Comparison of ENCODE assay signal across 12 cellular contexts in the genomic region with DNA sequence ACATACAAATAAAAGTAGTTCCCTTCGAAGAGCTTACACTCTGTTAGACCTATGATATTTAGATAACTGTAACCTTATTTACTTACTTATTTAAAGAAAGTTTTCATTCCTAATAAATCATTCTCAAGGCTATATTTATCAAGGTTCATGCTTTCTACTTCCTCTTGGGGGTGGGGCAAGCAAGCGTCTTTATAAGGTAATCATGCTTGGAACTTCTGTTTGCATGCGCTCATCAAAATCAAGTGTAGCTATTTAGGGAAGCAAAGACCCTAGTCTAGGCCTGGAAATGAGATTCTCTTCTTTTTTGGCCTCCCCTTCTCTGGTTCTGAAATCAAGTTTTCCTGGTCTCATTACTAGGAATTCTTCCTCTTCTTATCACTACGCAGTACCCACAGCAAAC. TPM values are rescaled to one million over a fixed set of nuclear protein-coding genes. Genes with fewer than 3 reads are reported as not detected.
DNase-seq lines count a peak whose midpoint lies in the region; ATAC-seq and TF ChIP-seq lines count a peak whose summit lies in the region.
"Had no signal": no experiment of that assay in that cellular context is flagged by ENCODE, and none has a peak within 500 bp of the region (broad histone marks: within the 10 kb centered on the region; RNA-seq: fewer than 3 reads in every experiment).

No MANE protein-coding gene starts in this region.

- no peaks in the 10 kb centered on the region for H3F3A ChIP-seq in PC-3 (ENCODE audit: low read length, unreplicated experiment)

- ATAC-seq in PC-3 = no peak
- ATAC-seq in HG03442 (IDR thresholded peaks at IDR 0.05; ENCODE audit: unreplicated experiment) = no peak

- POLR2A ChIA-PET in PC-3 (lab: Charles Lee; ENCODE audit: unreplicated experiment) = no interaction called here
- POLR2A ChIA-PET in A673 (lab: Charles Lee; ENCODE audit: low non-redundant PET) = interaction anchor here (0.6 to 1.0 kb wide), 2 partner anchors 180 to 197 kb away, joined by 3 read pairs; no protein-coding TSS in a partner anchor

- in situ Hi-C loops in HAP-1 (cut with MboI; ENCODE audit: low sequenced_read_pairs) = no loop called here

- H3K4me1 ChIP-seq in PC-3 (ENCODE audit: insufficient read depth, low read length) (no peaks in the 10 kb centered on the region), mucosa of rectum (ENCODE audit: control insufficient read depth in 2 of 2, insufficient read depth in 2 of 2, low read length in 2 of 2) (peaks cover 0 to 2% of the 10 kb centered on the region in 2 donors), HAP-1 (no peaks in the 10 kb centered on the region), A673 (ENCODE audit: insufficient read depth, low read length, poor library complexity, severe bottlenecking) (peaks cover 5% of the 10 kb centered on the region)

- H3K27ac ChIP-seq in PC-3 (ENCODE audit: low read length) = no peak overlapping the region
- H3K27ac ChIP-seq in dorsolateral prefrontal cortex = peak overlapping the region in 16 of 59 donors; percentile 31 to 81 (median 63)
- H3K27ac ChIP-seq in mucosa of rectum (ENCODE audit: low read depth in 2 of 2, low read length in 2 of 2) = peak overlapping the region; percentile 40 to 42
- peak overlapping the region; percentile 27 for H3K27ac ChIP-seq in temporal lobe (ENCODE audit: low read depth, low read length)
- no peak overlapping the region for H3K27ac ChIP-seq in A673 (ENCODE audit: low read depth, low read length, poor library complexity, severe bottlenecking)

- H3K4me2 ChIP-seq in PC-3 (ENCODE audit: low read length) = 0 out of 2 replicates have a peak overlapping the region, but pooled peaks have one; percentile 88

- no peak for DNase-seq in PC-3
- no peak for DNase-seq in dorsolateral prefrontal cortex
- no peak for DNase-seq in HAP-1 (ENCODE audit: low spot score in 2 of 2)
- no peak for DNase-seq in A673 (ENCODE audit: low spot score)
- DNase-seq: activated T-cell treated with anti-CD3 and anti-CD28 coated beads, Interleukin-2, amount 50 U/mL, for 1 hour; cerebellar nuclear complex had no signal

- H4K20me1 ChIP-seq in PC-3 (ENCODE audit: low read length) = no peaks in the 10 kb centered on the region

- TF ChIP-seq CTCF in PC-3 (conservative IDR thresholded peaks at IDR 0.05; ENCODE audit: low read depth, low read length) (no peak), dorsolateral prefrontal cortex (IDR thresholded peaks at IDR 0.05 in 54 of 56, conservative IDR thresholded peaks at IDR 0.05 in 2 of 56; ENCODE audit: low read depth in 1 of 56, partially characterized antibody in 56 of 56) (no peak), A673 (conservative IDR thresholded peaks at IDR 0.05; ENCODE audit: low read depth, low read length) (no peak)

- CTCF ChIA-PET in PC-3 (lab: Charles Lee) = no interaction called here
- CTCF ChIA-PET in A673 (lab: Charles Lee) = interaction anchor here (0.7 to 1.6 kb wide), 3 partner anchors 63 to 484 kb away, joined by 6 to 7 read pairs (median 6); no protein-coding TSS in a partner anchor

- H3K79me2 ChIP-seq in PC-3 (ENCODE audit: low read length) = no peaks in the 10 kb centered on the region

- peaks cover 51% of the 10 kb centered on the region for H3K27me3 ChIP-seq in PC-3 (ENCODE audit: low read length)
- H3K27me3 ChIP-seq in dorsolateral prefrontal cortex = no peaks in the 10 kb centered on the region
- peaks cover 2 to 9% of the 10 kb centered on the region in 2 donors for H3K27me3 ChIP-seq in mucosa of rectum (ENCODE audit: control insufficient read depth in 2 of 2, insufficient read depth in 2 of 2, low read length in 2 of 2)
- peaks cover 5% of the 10 kb centered on the region for H3K27me3 ChIP-seq in HAP-1 (ENCODE audit: low read depth)
- H3K27me3 ChIP-seq in A673 (replicated peaks; ENCODE audit: insufficient read depth, low read depth, low read length, poor library complexity) = no peaks in the 10 kb centered on the region

- H3K4me3 ChIP-seq in PC-3 (ENCODE audit: low read length) (no peak overlapping the region), dorsolateral prefrontal cortex (peak overlapping the region in 58 of 59 donors; percentile 39 to 80 (median 68)), mucosa of rectum (ENCODE audit: low read length in 2 of 2) (peak overlapping the region; percentile 55 to 72), HAP-1 (no peak overlapping the region), A673 (ENCODE audit: low read depth, low read length, poor library complexity, severe bottlenecking) (no peak overlapping the region)

- H3K36me3 ChIP-seq in PC-3 (ENCODE audit: low read depth, low read length) (no peaks in the 10 kb centered on the region), mucosa of rectum (ENCODE audit: control insufficient read depth in 2 of 2, insufficient read depth in 2 of 2, low read length in 2 of 2) (no peaks in the 10 kb centered on the region), HAP-1 (replicated peaks) (no peaks in the 10 kb centered on the region), A673 (ENCODE audit: insufficient read depth, low read length, poor library complexity, severe bottlenecking) (no peaks in the 10 kb centered on the region)

- BruUV-seq in PC-3 (replicated peaks; lab: Mats Ljungman, UMichigan) (no TSS peak), A673 (replicated peaks; lab: Mats Ljungman, UMichigan) (no TSS peak)

- H3K9ac ChIP-seq in PC-3 (ENCODE audit: low read length) = no peak overlapping the region
- peak overlapping the region in 1 of 2 donors; percentile 58 for H3K9ac ChIP-seq in mucosa of rectum (ENCODE audit: low read depth in 1 of 2, low read length in 2 of 2)

- H3K9me3 ChIP-seq in PC-3 (ENCODE audit: low read length) (no peaks in the 10 kb centered on the region), mucosa of rectum (ENCODE audit: control insufficient read depth in 2 of 2, low read length in 2 of 2) (no peaks in the 10 kb centered on the region), HAP-1 (no peaks in the 10 kb centered on the region), A673 (ENCODE audit: low read depth, low read length, poor library complexity, severe bottlenecking) (no peaks in the 10 kb centered on the region)

- H2AFZ ChIP-seq in PC-3 (ENCODE audit: low read length) = peak overlapping the region; percentile 66; the same call in 1 of the 2 replicates

- no peaks in the 10 kb centered on the region for H3K9me2 ChIP-seq in PC-3 (replicated peaks; ENCODE audit: low read length)

- intact Hi-C loops in PC-3 (cut with micrococcal nuclease) = loop anchor here (5.0 kb wide), 1 partner anchor 408 kb away; the partner anchor contains the start of gene SMCO3
- intact Hi-C loops in dorsolateral prefrontal cortex (cut with DNase I) = loop anchor here (2.0 to 5.0 kb wide), 4 partner anchors 68 to 374 kb away; no protein-coding TSS in a partner anchor
- intact Hi-C loops in A673 (cut with micrococcal nuclease; ENCODE audit: unreplicated experiment) = loop anchor here (2.0 to 5.0 kb wide), 2 partner anchors 222 to 373 kb away; no protein-coding TSS in a partner anchor

RNA-seq across cellular contexts. Expression of gene RERG, which starts 0.8 kb away (rescaled TPM):
- not detected in 2 replicates for total RNA-seq in PC-3 (2014; rRNA removed)
- 10 to 100 TPM in 99 of 120 experiments, 1 to 10 TPM in 21; 4.5 to 31.5 (median 13.9) TPM for total RNA-seq in dorsolateral prefrontal cortex
- 2.2 TPM for total RNA-seq in temporal lobe
- total RNA-seq in A673 (2021) = 0.35 TPM in 1 of 2 replicates, not detected in the other
- total RNA-seq: HT1080; natural killer cell treated with Interleukin-12 subunit alpha and Interleukin-12 subunit beta and Interleukin-15 and Interleukin-18, amount 100 ng/mL, for 72 hours; OCI-LY7 had no signal

Comparison
In these comparisons a context has a peak if more than half of its experiments do, and no peak if none do; other contexts are left out.
1. H3K27ac ChIP-seq: peak in mucosa of rectum (2 of 2) and temporal lobe (single experiment); none in PC-3 (single experiment) and A673 (single experiment).
2. H3K4me3 ChIP-seq: peak in dorsolateral prefrontal cortex (58 of 59) and mucosa of rectum (2 of 2); none in PC-3 (single experiment), HAP-1 (single experiment) and A673 (single experiment).